Comparison of ENCODE assay signal across 9 cellular contexts in the genomic region with DNA sequence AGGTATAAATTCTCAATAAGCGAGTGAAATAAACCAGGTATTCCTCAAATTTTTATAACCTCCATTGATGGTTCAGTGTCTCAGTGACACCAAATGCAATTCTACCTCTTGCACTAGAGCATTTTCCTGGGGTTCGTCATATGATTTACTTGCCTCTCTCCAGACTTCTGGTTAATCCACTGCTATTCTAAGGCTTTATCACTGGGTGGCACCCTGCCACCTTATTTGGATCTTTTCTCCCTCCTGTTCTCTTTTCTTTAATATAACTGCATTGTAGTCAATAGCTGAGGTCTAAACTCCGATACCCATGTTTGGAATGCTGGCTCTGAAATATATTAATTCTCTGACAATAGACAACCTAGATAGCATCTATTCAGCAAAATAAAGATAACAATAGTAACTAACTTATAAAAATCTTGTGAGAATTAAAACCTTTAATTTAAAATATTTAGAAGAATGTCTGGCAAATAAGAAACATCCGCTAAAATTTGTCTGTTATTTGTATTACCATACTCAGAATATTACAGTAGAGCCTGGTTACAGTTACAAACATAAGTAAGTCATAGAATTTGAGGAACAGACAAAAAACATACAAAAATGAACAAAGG.
DNase-seq lines count a peak whose midpoint lies in the region; ATAC-seq and TF ChIP-seq lines count a peak whose summit lies in the region.
"Had no signal": no experiment of that assay in that cellular context is flagged by ENCODE, and none has a peak within 500 bp of the region (broad histone marks: within the 10 kb centered on the region; RNA-seq: fewer than 3 reads in every experiment).

No MANE protein-coding gene starts in this region.

- H3K4me3 ChIP-seq in Karpas-422 (ENCODE audit: low read length) (no peak overlapping the region), OCI-LY3 (ENCODE audit: low read length) (no peak overlapping the region), endodermal cell (ENCODE audit: low read length) (no peak overlapping the region)
- H3K4me3 ChIP-seq: thoracic aorta had no signal

- no peak overlapping the region for H3K27ac ChIP-seq in Karpas-422 (ENCODE audit: low read length)
- H3K27ac ChIP-seq in OCI-LY3 (ENCODE audit: low read length), result no peak overlapping the region
- no peak overlapping the region for H3K27ac ChIP-seq in endodermal cell (ENCODE audit: low read depth, low read length)
- H3K27ac ChIP-seq: thoracic aorta had no signal

- no peak overlapping the region for H3K9ac ChIP-seq in Karpas-422 (ENCODE audit: low read length)
- no peak overlapping the region for H3K9ac ChIP-seq in OCI-LY3 (ENCODE audit: low read length)
- no peak overlapping the region for H3K9ac ChIP-seq in endodermal cell (ENCODE audit: extremely low read depth, low read length, poor library complexity, severe bottlenecking)

- H3K36me3 Mint-ChIP-seq in endodermal cell (ENCODE audit: low read depth) (no peaks in the 10 kb centered on the region), T-cell (no peaks in the 10 kb centered on the region)

- ATAC-seq in T-cell (replicated peaks in 1 of 4) (no peak), HG03565 (IDR thresholded peaks at IDR 0.05; ENCODE audit: unreplicated experiment) (no peak)

- H4K20me1 ChIP-seq in Karpas-422 (ENCODE audit: insufficient read depth, low read depth, low read length) (no peaks in the 10 kb centered on the region), OCI-LY3 (ENCODE audit: insufficient read depth, low read length) (no peaks in the 10 kb centered on the region)

- no peaks in the 10 kb centered on the region for H3K9me3 Mint-ChIP-seq in endodermal cell
- no peaks in the 10 kb centered on the region for H3K9me3 Mint-ChIP-seq in T-cell

- no peaks in the 10 kb centered on the region for H3K4me1 ChIP-seq in Karpas-422 (ENCODE audit: low read length)
- peaks cover 25% of the 10 kb centered on the region for H3K4me1 ChIP-seq in OCI-LY3 (ENCODE audit: low read length)
- peaks cover 9% of the 10 kb centered on the region for H3K4me1 ChIP-seq in endodermal cell (ENCODE audit: control insufficient read depth, insufficient read depth, low read length)

- H3K4me3 Mint-ChIP-seq in endodermal cell (no peak overlapping the region), T-cell (no peak overlapping the region)

- DNase-seq in DMS53 (lab: John Stamatoyannopoulos, UW) (peak; percentile 81), Karpas-422 (peak; percentile 64), endodermal cell (peak; percentile 75), pons (ENCODE audit: low spot score) (peak; percentile 82), T-cell (no peak), GOT3 (lab: John Stamatoyannopoulos, UW) (no peak)

- POLR2A ChIA-PET in T-cell (lab: Charles Lee), result no interaction called here

- H3K9me2 ChIP-seq in Karpas-422 (replicated peaks; ENCODE audit: insufficient read depth, low read length), result no peaks in the 10 kb centered on the region

- H3K4me2 ChIP-seq in Karpas-422 (ENCODE audit: low read depth, low read length, poor library complexity, severe bottlenecking), result no peak overlapping the region
- H3K4me2 ChIP-seq in OCI-LY3 (ENCODE audit: low read length), result peak overlapping the region; percentile 15; the same call in 1 of the 2 replicates

- H2AFZ ChIP-seq in Karpas-422 (ENCODE audit: low read length) (no peak overlapping the region), OCI-LY3 (ENCODE audit: low read depth, low read length) (no peak overlapping the region)

- H3K27me3 ChIP-seq in Karpas-422 (ENCODE audit: low read length), result no peaks in the 10 kb centered on the region
- peaks cover 4% of the 10 kb centered on the region; the same call in 1 of the 2 replicates for H3K27me3 ChIP-seq in OCI-LY3 (ENCODE audit: low read depth, low read length)
- no peaks in the 10 kb centered on the region for H3K27me3 ChIP-seq in endodermal cell (ENCODE audit: control insufficient read depth, insufficient read depth, low read length, poor library complexity, severe bottlenecking)

- H3K27ac Mint-ChIP-seq in endodermal cell, result no peak overlapping the region
- H3K27ac Mint-ChIP-seq in T-cell, result no peak overlapping the region

- CTCF ChIA-PET in T-cell (lab: Charles Lee), result no interaction called here

- 60 to 61% methylated on average over 2 to 3 of the region's 4 CpGs for WGBS in endodermal cell (ENCODE audit: insufficient coverage in 1 of 2, insufficient read length in 1 of 2), 2 experiments

- TF ChIP-seq CTCF in OCI-LY3 (IDR thresholded peaks at IDR 0.05; ENCODE audit: low read depth, low read length) (peak; percentile 90), endodermal cell (conservative IDR thresholded peaks at IDR 0.05) (peak; percentile 86)

- peaks cover 29% of the 10 kb centered on the region for H3K4me1 Mint-ChIP-seq in endodermal cell
- no peaks in the 10 kb centered on the region for H3K4me1 Mint-ChIP-seq in T-cell

- no peaks in the 10 kb centered on the region for H3K9me3 ChIP-seq in Karpas-422 (ENCODE audit: low read length)
- no peaks in the 10 kb centered on the region for H3K9me3 ChIP-seq in OCI-LY3 (ENCODE audit: insufficient read depth, low read length)
- H3K9me3 ChIP-seq in endodermal cell (ENCODE audit: control insufficient read depth, low read length), result no peaks in the 10 kb centered on the region
- H3K9me3 ChIP-seq: thoracic aorta had no signal

- H3K79me2 ChIP-seq in Karpas-422 (ENCODE audit: low read length), result no peaks in the 10 kb centered on the region
- no peaks in the 10 kb centered on the region for H3K79me2 ChIP-seq in OCI-LY3 (ENCODE audit: low read length)

- H3K27me3 Mint-ChIP-seq in endodermal cell (ENCODE audit: insufficient read depth) (no peaks in the 10 kb centered on the region), T-cell (no peaks in the 10 kb centered on the region)

- no peaks in the 10 kb centered on the region for H3K36me3 ChIP-seq in Karpas-422 (ENCODE audit: insufficient read depth, low read length)
- no peaks in the 10 kb centered on the region for H3K36me3 ChIP-seq in OCI-LY3 (replicated peaks; ENCODE audit: low read depth, low read length)
- no peaks in the 10 kb centered on the region for H3K36me3 ChIP-seq in endodermal cell (ENCODE audit: control insufficient read depth, insufficient read depth, low read length)
- H3K36me3 ChIP-seq: thoracic aorta had no signal

Comparison
In these comparisons a context has a peak if more than half of its experiments do, and no peak if none do; other contexts are left out.
1. DNase-seq: peak in DMS53 (single experiment), Karpas-422 (single experiment), endodermal cell (single experiment) and pons (single experiment); none in T-cell (0 of 34) and GOT3 (single experiment).